Comparison of ENCODE assay signal across 8 cellular contexts in genomic region chr7:151448261-151449252, GRCh38. TPM values are rescaled to one million over a fixed set of nuclear protein-coding genes. Genes with fewer than 3 reads are reported as not detected.
DNase-seq lines count a peak whose midpoint lies in the region; ATAC-seq and TF ChIP-seq lines count a peak whose summit lies in the region.

No MANE protein-coding gene starts in this region.

- no peaks in the 10 kb centered on the region for H4K20me1 ChIP-seq in GM23338 (replicated peaks; ENCODE audit: insufficient read depth)

- no peaks in the 10 kb centered on the region for H3K9me3 Mint-ChIP-seq in GM23338
- no peaks in the 10 kb centered on the region for H3K9me3 Mint-ChIP-seq in activated CD4-positive, alpha-beta T cell treated with anti-CD3 and anti-CD28 coated beads, Interleukin-2, amount 10 ng/mL, durations not matched to agents 24 days and 14 days

- H3K27ac ChIP-seq in GM23338 (ENCODE audit: low read depth) = no peak overlapping the region
- no peak overlapping the region for H3K27ac ChIP-seq in left lung

- peaks cover 18% of the 10 kb centered on the region for H3K4me1 Mint-ChIP-seq in GM23338
- H3K4me1 Mint-ChIP-seq in activated CD4-positive, alpha-beta T cell treated with anti-CD3 and anti-CD28 coated beads, Interleukin-2, amount 10 ng/mL, durations not matched to agents 24 days and 14 days = peaks cover 4% of the 10 kb centered on the region

- H3K4me1 ChIP-seq in GM23338 (ENCODE audit: insufficient read depth) (peaks cover 9% of the 10 kb centered on the region), left lung (peaks cover 0 to 9% of the 10 kb centered on the region in 2 donors)

- DNase-seq in COR-L47 (lab: John Stamatoyannopoulos, UW) (peak; percentile 21), GM23338 (ENCODE audit: low spot score) (peak; percentile 88), NCI-H2029 (lab: John Stamatoyannopoulos, UW) (peak; percentile 17), dedifferentiated amniotic fluid mesenchymal stem cell (ENCODE audit: extremely low spot score) (peak; percentile 44), left lung (peak in 1 of 2 donors; percentile 71)
- peak; percentile 93 for DNase-seq in activated CD4-positive, alpha-beta T cell treated with anti-CD3 and anti-CD28 coated beads, Interleukin-2, amount 10 ng/mL, durations not matched to agents 24 days and 14 days
- DNase-seq in stimulated activated CD4-positive, alpha-beta T cell treated with anti-CD3 and anti-CD28 coated beads, Interleukin-2, amount 100 ng/mL, for 48 hours = peak; percentile 71 to 75

- peak overlapping the region; percentile 91 for H3K4me2 ChIP-seq in GM23338

- H3K4me3 Mint-ChIP-seq in GM23338 = peak overlapping the region; percentile 61
- H3K4me3 Mint-ChIP-seq in activated CD4-positive, alpha-beta T cell treated with anti-CD3 and anti-CD28 coated beads, Interleukin-2, amount 10 ng/mL, durations not matched to agents 24 days and 14 days = peak overlapping the region; percentile 65

- no peaks in the 10 kb centered on the region for H3K36me3 ChIP-seq in GM23338 (ENCODE audit: insufficient read depth)
- H3K36me3 ChIP-seq in left lung = no peaks in the 10 kb centered on the region

- H3K79me2 ChIP-seq in GM23338 (replicated peaks; ENCODE audit: insufficient read depth) = no peaks in the 10 kb centered on the region

- H3K27ac Mint-ChIP-seq in GM23338 = no peak overlapping the region
- H3K27ac Mint-ChIP-seq in activated CD4-positive, alpha-beta T cell treated with anti-CD3 and anti-CD28 coated beads, Interleukin-2, amount 10 ng/mL, durations not matched to agents 24 days and 14 days = no peak overlapping the region

- H3K27me3 ChIP-seq in GM23338 (ENCODE audit: insufficient read depth) (peaks cover 12% of the 10 kb centered on the region), left lung (peaks cover 0 to 23% of the 10 kb centered on the region in 2 donors)

- H3K4me3 ChIP-seq in GM23338 = peak overlapping the region; percentile 71
- peak overlapping the region; percentile 50 to 52 for H3K4me3 ChIP-seq in left lung

- no peaks in the 10 kb centered on the region for H3K9me3 ChIP-seq in left lung

- no peaks in the 10 kb centered on the region; the same call in 2 of the 3 replicates for H3K36me3 Mint-ChIP-seq in GM23338 (ENCODE audit: low read depth)
- no peaks in the 10 kb centered on the region for H3K36me3 Mint-ChIP-seq in activated CD4-positive, alpha-beta T cell treated with anti-CD3 and anti-CD28 coated beads, Interleukin-2, amount 10 ng/mL, durations not matched to agents 24 days and 14 days (ENCODE audit: low read depth)

- no peaks in the 10 kb centered on the region for H3K9me2 ChIP-seq in GM23338 (ENCODE audit: insufficient read depth)

- 0 out of 2 replicates have a peak, but pooled peaks cover 4% of the 10 kb centered on the region for H3F3A ChIP-seq in GM23338 (replicated peaks; ENCODE audit: low read depth)

- ATAC-seq in GM23338 = peak; percentile 84
- peak; percentile 97 for ATAC-seq in left lung
- no peak for ATAC-seq in HG02970 (IDR thresholded peaks at IDR 0.05; ENCODE audit: low FRiP score, unreplicated experiment)

- TF ChIP-seq CTCF in GM23338 (conservative IDR thresholded peaks at IDR 0.05; ENCODE audit: low read depth in 2 of 2) (peak; percentile 85 to 87), left lung (IDR thresholded peaks at IDR 0.05) (peak; percentile 82 to 92)

- intact Hi-C loops in activated CD4-positive, alpha-beta T cell treated with anti-CD3 and anti-CD28 coated beads, Interleukin-2, amount 10 ng/mL, durations not matched to agents 24 days and 14 days (cut with micrococcal nuclease) = loop anchor here (1.0 to 10.0 kb wide), 4 partner anchors 80 to 204 kb away; partner anchors contain the start of gene SMARCD3
- intact Hi-C loops in left lung (cut with DNase I) = loop anchor here in 1 of 2 donors (2.0 kb wide), 1 partner anchor 80 kb away; no protein-coding TSS in a partner anchor

- H3K27me3 Mint-ChIP-seq in GM23338 (ENCODE audit: insufficient read depth, low read depth, poor library complexity) = peaks cover 11% of the 10 kb centered on the region
- H3K27me3 Mint-ChIP-seq in activated CD4-positive, alpha-beta T cell treated with anti-CD3 and anti-CD28 coated beads, Interleukin-2, amount 10 ng/mL, durations not matched to agents 24 days and 14 days = peaks cover 18% of the 10 kb centered on the region

- H2AFZ ChIP-seq in GM23338 = peak overlapping the region; percentile 93; the same call in 1 of the 2 replicates

TF ChIP-seq in GM23338, 12 proteins besides CTCF, POLR2A, EP300 and RAD21 (continues in another document):
- no peak for TF ChIP-seq NANOG (IDR thresholded peaks at IDR 0.05; ENCODE audit: borderline replicate concordance)
- no peak for TF ChIP-seq EZH2phosphoT487 (IDR thresholded peaks at IDR 0.05; ENCODE audit: unreplicated experiment)
- TF ChIP-seq, protein P1, sequence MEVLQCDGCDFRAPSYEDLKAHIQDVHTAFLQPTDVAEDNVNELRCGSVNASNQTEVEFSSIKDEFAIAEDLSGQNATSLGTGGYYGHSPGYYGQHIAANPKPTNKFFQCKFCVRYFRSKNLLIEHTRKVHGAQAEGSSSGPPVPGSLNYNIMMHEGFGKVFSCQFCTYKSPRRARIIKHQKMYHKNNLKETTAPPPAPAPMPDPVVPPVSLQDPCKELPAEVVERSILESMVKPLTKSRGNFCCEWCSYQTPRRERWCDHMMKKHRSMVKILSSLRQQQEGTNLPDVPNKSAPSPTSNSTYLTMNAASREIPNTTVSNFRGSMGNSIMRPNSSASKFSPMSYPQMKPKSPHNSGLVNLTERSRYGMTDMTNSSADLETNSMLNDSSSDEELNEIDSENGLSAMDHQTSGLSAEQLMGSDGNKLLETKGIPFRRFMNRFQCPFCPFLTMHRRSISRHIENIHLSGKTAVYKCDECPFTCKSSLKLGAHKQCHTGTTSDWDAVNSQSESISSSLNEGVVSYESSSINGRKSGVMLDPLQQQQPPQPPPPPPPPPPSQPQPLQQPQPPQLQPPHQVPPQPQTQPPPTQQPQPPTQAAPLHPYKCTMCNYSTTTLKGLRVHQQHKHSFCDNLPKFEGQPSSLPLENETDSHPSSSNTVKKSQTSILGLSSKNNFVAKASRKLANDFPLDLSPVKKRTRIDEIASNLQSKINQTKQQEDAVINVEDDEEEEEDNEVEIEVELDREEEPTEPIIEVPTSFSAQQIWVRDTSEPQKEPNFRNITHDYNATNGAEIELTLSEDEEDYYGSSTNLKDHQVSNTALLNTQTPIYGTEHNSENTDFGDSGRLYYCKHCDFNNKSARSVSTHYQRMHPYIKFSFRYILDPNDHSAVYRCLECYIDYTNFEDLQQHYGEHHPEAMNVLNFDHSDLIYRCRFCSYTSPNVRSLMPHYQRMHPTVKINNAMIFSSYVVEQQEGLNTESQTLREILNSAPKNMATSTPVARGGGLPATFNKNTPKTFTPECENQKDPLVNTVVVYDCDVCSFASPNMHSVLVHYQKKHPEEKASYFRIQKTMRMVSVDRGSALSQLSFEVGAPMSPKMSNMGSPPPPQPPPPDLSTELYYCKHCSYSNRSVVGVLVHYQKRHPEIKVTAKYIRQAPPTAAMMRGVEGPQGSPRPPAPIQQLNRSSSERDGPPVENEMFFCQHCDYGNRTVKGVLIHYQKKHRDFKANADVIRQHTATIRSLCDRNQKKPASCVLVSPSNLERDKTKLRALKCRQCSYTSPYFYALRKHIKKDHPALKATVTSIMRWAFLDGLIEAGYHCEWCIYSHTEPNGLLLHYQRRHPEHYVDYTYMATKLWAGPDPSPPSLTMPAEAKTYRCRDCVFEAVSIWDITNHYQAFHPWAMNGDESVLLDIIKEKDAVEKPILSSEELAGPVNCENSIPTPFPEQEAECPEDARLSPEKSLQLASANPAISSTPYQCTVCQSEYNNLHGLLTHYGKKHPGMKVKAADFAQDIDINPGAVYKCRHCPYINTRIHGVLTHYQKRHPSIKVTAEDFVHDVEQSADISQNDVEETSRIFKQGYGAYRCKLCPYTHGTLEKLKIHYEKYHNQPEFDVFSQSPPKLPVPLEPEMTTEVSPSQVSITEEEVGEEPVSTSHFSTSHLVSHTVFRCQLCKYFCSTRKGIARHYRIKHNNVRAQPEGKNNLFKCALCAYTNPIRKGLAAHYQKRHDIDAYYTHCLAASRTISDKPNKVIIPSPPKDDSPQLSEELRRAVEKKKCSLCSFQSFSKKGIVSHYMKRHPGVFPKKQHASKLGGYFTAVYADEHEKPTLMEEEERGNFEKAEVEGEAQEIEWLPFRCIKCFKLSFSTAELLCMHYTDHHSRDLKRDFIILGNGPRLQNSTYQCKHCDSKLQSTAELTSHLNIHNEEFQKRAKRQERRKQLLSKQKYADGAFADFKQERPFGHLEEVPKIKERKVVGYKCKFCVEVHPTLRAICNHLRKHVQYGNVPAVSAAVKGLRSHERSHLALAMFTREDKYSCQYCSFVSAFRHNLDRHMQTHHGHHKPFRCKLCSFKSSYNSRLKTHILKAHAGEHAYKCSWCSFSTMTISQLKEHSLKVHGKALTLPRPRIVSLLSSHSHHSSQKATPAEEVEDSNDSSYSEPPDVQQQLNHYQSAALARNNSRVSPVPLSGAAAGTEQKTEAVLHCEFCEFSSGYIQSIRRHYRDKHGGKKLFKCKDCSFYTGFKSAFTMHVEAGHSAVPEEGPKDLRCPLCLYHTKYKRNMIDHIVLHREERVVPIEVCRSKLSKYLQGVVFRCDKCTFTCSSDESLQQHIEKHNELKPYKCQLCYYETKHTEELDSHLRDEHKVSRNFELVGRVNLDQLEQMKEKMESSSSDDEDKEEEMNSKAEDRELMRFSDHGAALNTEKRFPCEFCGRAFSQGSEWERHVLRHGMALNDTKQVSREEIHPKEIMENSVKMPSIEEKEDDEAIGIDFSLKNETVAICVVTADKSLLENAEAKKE (CRISPR knock-in tag; IDR thresholded peaks at IDR 0.05) = no peak
- TF ChIP-seq EZH2 (IDR thresholded peaks at IDR 0.05; ENCODE audit: low read depth, unreplicated experiment) = no peak

RNA-seq across cellular contexts. Expression of gene CRYGN, which starts 8.6 kb away (rescaled TPM):
- total RNA-seq in GM23338 (2014; rRNA removed; shearing (Covaris generic)) = 0.59 and 1.1 TPM in 2 replicates
- polyA plus RNA-seq in GM23338 (2016; fragmentation: Nextera tagmentation; extraction: Ambion mirVana) = 1.4 and 1.5 TPM in 2 replicates
- not detected in 2 replicates for total RNA-seq in activated CD4-positive, alpha-beta T cell treated with anti-CD3 and anti-CD28 coated beads, Interleukin-2, amount 10 ng/mL, durations not matched to agents 24 days and 14 days
- total RNA-seq in left lung = not detected

RNA-seq across cellular contexts. Expression of gene WDR86, which starts 38.7 kb away (rescaled TPM):
- 29.0 and 59.1 TPM in 2 replicates for total RNA-seq in GM23338 (2014; rRNA removed; shearing (Covaris generic))
- 7.1 and 9.1 TPM in 2 replicates for polyA plus RNA-seq in GM23338 (2016; fragmentation: Nextera tagmentation; extraction: Ambion mirVana)
- total RNA-seq in activated CD4-positive, alpha-beta T cell treated with anti-CD3 and anti-CD28 coated beads, Interleukin-2, amount 10 ng/mL, durations not matched to agents 24 days and 14 days = not detected in 2 replicates
- 1 to 10 TPM in 1 of 2 donors, under 1 TPM in 1; 0.85 to 1.1 TPM for total RNA-seq in left lung

Comparison
In these comparisons a context has a peak if more than half of its experiments do, and no peak if none do; other contexts are left out.
1. RNA of gene WDR86, which starts 38.7 kb away (total RNA-seq): 29.0 to 59.1 TPM in GM23338; 0.85 to 1.1 TPM in left lung and not detected in activated CD4-positive, alpha-beta T cell treated with anti-CD3 and anti-CD28 coated beads, Interleukin-2, amount 10 ng/mL, durations not matched to agents 24 days and 14 days; every median in the first group is over 10 times any median in the second.